In genomic region chr19:6373096-6373812, GRCh38 we compare ENCODE assay signal across 8 cellular contexts. TPM values are rescaled to one million over a fixed set of nuclear protein-coding genes. Genes with fewer than 3 reads are reported as not detected.
DNase-seq lines count a peak whose midpoint lies in the region; ATAC-seq and TF ChIP-seq lines count a peak whose summit lies in the region.

No MANE protein-coding gene starts in this region.

- peak overlapping the region; percentile 61 for H2AFZ ChIP-seq in hepatocyte

- in situ Hi-C loops in GM13977 (cut with MboI; ENCODE audit: low pct_unique_long_range_greater_than_20kb, low sequenced_read_pairs, unreplicated experiment) (no loop called here), astrocyte of the cerebellum (cut with HindIII; ENCODE audit: low sequenced_read_pairs) (no loop called here)

- H3K27ac ChIP-seq in hepatocyte (peak overlapping the region; percentile 99), vagina (peak overlapping the region; percentile 97)

- H3K27me3 ChIP-seq in hepatocyte (no peaks in the 10 kb centered on the region), vagina (no peaks in the 10 kb centered on the region)

- WGBS in hepatocyte (ENCODE audit: low lambda C conversion rate, missing lambda C conversion rate) = 0% methylated on average over 6 of the region's 53 CpGs

- H3K4me2 ChIP-seq in hepatocyte = peak overlapping the region; percentile 80

- H4K20me1 ChIP-seq in hepatocyte (ENCODE audit: insufficient read depth, poor library complexity, severe bottlenecking) = no peaks in the 10 kb centered on the region

- peaks cover 5% of the 10 kb centered on the region for H3K4me1 ChIP-seq in hepatocyte (ENCODE audit: insufficient read depth)
- peaks cover 19% of the 10 kb centered on the region for H3K4me1 ChIP-seq in vagina

- peak; percentile 39 for ATAC-seq in HG03039 (IDR thresholded peaks at IDR 0.05; ENCODE audit: unreplicated experiment)

- intact Hi-C loops in vagina (cut with DNase I) = no loop called here

- TF ChIP-seq CTCF in GM13977 (IDR thresholded peaks at IDR 0.05; ENCODE audit: extremely low read depth, insufficient read depth, missing control alignments) = no peak
- no peak for TF ChIP-seq CTCF in astrocyte of the cerebellum (IDR thresholded peaks at IDR 0.05; ENCODE audit: low read depth, low read length, missing control alignments)
- TF ChIP-seq CTCF in hepatocyte (IDR thresholded peaks at IDR 0.05; ENCODE audit: poor library complexity) = no peak
- no peak for TF ChIP-seq CTCF in vagina (IDR thresholded peaks at IDR 0.05)

- DNase-seq in GM13977 (ENCODE audit: low spot score) (peak; percentile 99), NCI-H2081 (lab: John Stamatoyannopoulos, UW) (peak; percentile 92 to 96), T1000 (lab: John Stamatoyannopoulos, UW) (peak; percentile 95), astrocyte of the cerebellum (ENCODE audit: low read depth) (peak; percentile 91), hepatocyte (ENCODE audit: low spot score) (peak; percentile 100), renal cortical epithelial cell (ENCODE audit: low read depth) (peak; percentile 89), vagina (ENCODE audit: extremely low spot score in 2 of 2) (peak in 1 of 2 donors; percentile 98)

- H3K9me3 ChIP-seq in hepatocyte (ENCODE audit: low read depth) (no peaks in the 10 kb centered on the region), vagina (no peaks in the 10 kb centered on the region)

- H3K36me3 ChIP-seq in hepatocyte (replicated peaks; ENCODE audit: insufficient read depth, low read depth) = no peaks in the 10 kb centered on the region
- H3K36me3 ChIP-seq in vagina = peaks cover 0 to 7% of the 10 kb centered on the region in 2 donors

- H3K79me2 ChIP-seq in hepatocyte = peaks cover 3% of the 10 kb centered on the region

- H3K9me2 ChIP-seq in hepatocyte (replicated peaks; ENCODE audit: insufficient read depth) = no peaks in the 10 kb centered on the region

- H3K4me3 ChIP-seq in astrocyte of the cerebellum (ENCODE audit: low read depth, low read length) (peak overlapping the region; percentile 73), hepatocyte (peak overlapping the region; percentile 80), vagina (peak overlapping the region; percentile 75 to 85)

- no peak for TF ChIP-seq POLR2A in vagina (IDR thresholded peaks at IDR 0.05)

RNA-seq across cellular contexts. Expression of gene ALKBH7, which starts 0.7 kb away (rescaled TPM):
- total RNA-seq in hepatocyte (42.8 and 45.3 TPM in 2 replicates), renal cortical epithelial cell (24.1 and 67.2 TPM in 2 replicates), vagina (77.1 TPM)
- 99.3 and 116 TPM in 2 replicates for polyA plus RNA-seq in hepatocyte

RNA-seq across cellular contexts. Expression of gene PSPN, which starts 2.5 kb away (rescaled TPM):
- total RNA-seq in hepatocyte (2.4 and 2.7 TPM in 2 replicates), renal cortical epithelial cell (0.69 and 2.2 TPM in 2 replicates), vagina (0.25 TPM)
- polyA plus RNA-seq in hepatocyte = 1.5 and 2.7 TPM in 2 replicates

RNA-seq across cellular contexts. Expression of gene CLPP, which starts 11.9 kb away (rescaled TPM):
- total RNA-seq in hepatocyte (52.8 and 69.5 TPM in 2 replicates), renal cortical epithelial cell (53.5 and 57.3 TPM in 2 replicates), vagina (85.9 TPM)
- 93.6 and 106 TPM in 2 replicates for polyA plus RNA-seq in hepatocyte

RNA-seq across cellular contexts. Expression of gene GTF2F1, which starts 19.7 kb away (rescaled TPM):
- total RNA-seq in hepatocyte (47.5 and 52.1 TPM in 2 replicates), renal cortical epithelial cell (31.4 and 74.6 TPM in 2 replicates), vagina (52.8 TPM)
- polyA plus RNA-seq in hepatocyte = 40.0 and 44.6 TPM in 2 replicates

RNA-seq across cellular contexts. Expression of gene ACER1, which starts 39.8 kb away (rescaled TPM):
- total RNA-seq in hepatocyte = not detected in 2 replicates
- polyA plus RNA-seq in hepatocyte = not detected in 2 replicates
- not detected in 2 replicates for total RNA-seq in renal cortical epithelial cell
- total RNA-seq in vagina = not detected
